In the genomic region with DNA sequence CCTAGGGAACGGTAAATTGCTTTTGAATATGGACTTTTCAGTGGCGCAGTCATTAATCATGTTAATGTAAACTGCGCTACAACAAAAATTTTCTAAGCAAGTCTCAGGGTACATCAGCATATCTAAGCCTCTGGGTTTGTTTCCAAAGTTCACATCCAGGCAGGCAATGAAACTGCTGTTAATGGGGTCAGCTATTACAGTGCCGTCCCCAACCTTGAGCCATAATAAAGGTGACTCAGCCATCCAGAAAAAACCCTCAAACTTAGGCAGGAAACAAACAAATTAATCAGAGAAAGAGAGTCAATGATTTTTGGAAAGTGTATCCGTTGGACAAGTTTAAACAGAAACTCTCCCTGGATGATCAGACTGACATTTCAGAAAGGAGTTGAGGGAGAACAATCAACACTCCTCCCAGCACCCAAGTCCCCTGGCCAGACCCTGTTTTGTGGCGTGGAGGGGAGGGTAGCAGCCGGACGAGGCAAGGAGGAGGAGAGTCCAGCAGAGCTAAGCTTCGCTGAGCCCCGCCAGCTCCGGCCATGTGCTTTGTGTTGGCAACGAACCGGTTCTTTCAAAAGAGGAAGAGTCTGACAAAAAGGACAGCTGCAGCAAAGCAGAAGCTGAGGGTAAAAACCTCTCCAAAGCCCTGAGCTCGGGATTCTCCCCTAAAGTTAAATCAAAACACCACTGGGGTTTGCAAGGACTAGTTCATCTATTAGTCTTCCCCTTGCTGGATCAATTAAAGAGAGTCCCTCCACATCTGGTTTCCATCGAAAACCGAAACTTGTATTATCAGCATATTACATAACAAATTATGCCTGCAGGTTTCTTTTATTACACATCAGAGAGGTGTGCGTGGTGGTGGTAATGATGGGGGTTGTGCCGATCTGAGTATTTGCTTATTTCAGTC, we compare ENCODE assay signal across 1 cellular context.
A peak's percentile ranks its signal among the peaks of the same experiment; 100 is the strongest.
TF ChIP-seq lines count a peak whose summit lies in the region.

No MANE protein-coding gene starts in this region.

TF ChIP-seq in HepG2, 621 proteins besides CTCF, POLR2A, EP300 and RAD21 (continued from another document and continues in another):
- TF ChIP-seq, protein P1, sequence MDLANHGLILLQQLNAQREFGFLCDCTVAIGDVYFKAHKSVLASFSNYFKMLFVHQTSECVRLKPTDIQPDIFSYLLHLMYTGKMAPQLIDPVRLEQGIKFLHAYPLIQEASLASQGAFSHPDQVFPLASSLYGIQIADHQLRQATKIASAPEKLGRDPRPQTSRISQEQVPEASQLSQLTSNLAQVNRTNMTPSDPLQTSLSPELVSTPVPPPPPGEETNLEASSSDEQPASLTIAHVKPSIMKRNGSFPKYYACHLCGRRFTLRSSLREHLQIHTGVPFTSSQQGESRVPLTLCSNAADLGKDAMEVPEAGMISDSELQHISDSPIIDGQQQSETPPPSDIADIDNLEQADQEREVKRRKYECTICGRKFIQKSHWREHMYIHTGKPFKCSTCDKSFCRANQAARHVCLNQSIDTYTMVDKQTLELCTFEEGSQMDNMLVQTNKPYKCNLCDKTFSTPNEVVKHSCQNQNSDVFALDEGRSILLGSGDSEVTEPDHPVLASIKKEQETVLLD (CRISPR knock-in tag; IDR thresholded peaks at IDR 0.05; ENCODE audit: low read depth) = no peak
- no peak for TF ChIP-seq SNAPC4 (CRISPR knock-in tag; IDR thresholded peaks at IDR 0.05)
- TF ChIP-seq ZNF234 (CRISPR knock-in tag; conservative IDR thresholded peaks at IDR 0.05) = no peak
- TF ChIP-seq FOXO1 (CRISPR knock-in tag; IDR thresholded peaks at IDR 0.05) = 0 out of 2 replicates have a peak, but pooled peaks have one; percentile 12
- 0 out of 2 replicates have a peak, but pooled peaks have one; percentile 44 for TF ChIP-seq SIN3A (IDR thresholded peaks at IDR 0.05; ENCODE audit: borderline replicate concordance, low read depth, low read length)
- no peak for TF ChIP-seq KLF9 (CRISPR knock-in tag; IDR thresholded peaks at IDR 0.05; ENCODE audit: low read depth)
- no peak for TF ChIP-seq THYN1 (CRISPR knock-in tag; IDR thresholded peaks at IDR 0.05; ENCODE audit: borderline replicate concordance, low read depth)
- no peak for TF ChIP-seq ZNF3 (CRISPR knock-in tag; IDR thresholded peaks at IDR 0.05)
- no peak for TF ChIP-seq ZFP37 (CRISPR knock-in tag; IDR thresholded peaks at IDR 0.05; ENCODE audit: borderline replicate concordance)
- no peak for TF ChIP-seq ZNF180 (CRISPR knock-in tag; IDR thresholded peaks at IDR 0.05; ENCODE audit: borderline replicate concordance, low read depth)
- no peak for TF ChIP-seq NPAS2 (CRISPR knock-in tag; IDR thresholded peaks at IDR 0.05; ENCODE audit: borderline replicate concordance)
- 0 out of 2 replicates have a peak, but pooled peaks have one; percentile 32 for TF ChIP-seq BCL3 (CRISPR knock-in tag; IDR thresholded peaks at IDR 0.05)
- TF ChIP-seq SALL1 (CRISPR knock-in tag; IDR thresholded peaks at IDR 0.05) = no peak; the same call in 1 of the 2 replicates
- TF ChIP-seq RCOR2 (CRISPR knock-in tag; IDR thresholded peaks at IDR 0.05) = no peak
- TF ChIP-seq, protein P2, sequence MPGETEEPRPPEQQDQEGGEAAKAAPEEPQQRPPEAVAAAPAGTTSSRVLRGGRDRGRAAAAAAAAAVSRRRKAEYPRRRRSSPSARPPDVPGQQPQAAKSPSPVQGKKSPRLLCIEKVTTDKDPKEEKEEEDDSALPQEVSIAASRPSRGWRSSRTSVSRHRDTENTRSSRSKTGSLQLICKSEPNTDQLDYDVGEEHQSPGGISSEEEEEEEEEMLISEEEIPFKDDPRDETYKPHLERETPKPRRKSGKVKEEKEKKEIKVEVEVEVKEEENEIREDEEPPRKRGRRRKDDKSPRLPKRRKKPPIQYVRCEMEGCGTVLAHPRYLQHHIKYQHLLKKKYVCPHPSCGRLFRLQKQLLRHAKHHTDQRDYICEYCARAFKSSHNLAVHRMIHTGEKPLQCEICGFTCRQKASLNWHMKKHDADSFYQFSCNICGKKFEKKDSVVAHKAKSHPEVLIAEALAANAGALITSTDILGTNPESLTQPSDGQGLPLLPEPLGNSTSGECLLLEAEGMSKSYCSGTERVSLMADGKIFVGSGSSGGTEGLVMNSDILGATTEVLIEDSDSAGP (CRISPR knock-in tag; IDR thresholded peaks at IDR 0.05; ENCODE audit: borderline replicate concordance) = no peak
- no peak for TF ChIP-seq ZNF512B (CRISPR knock-in tag; IDR thresholded peaks at IDR 0.05; ENCODE audit: borderline replicate concordance)
- peak; percentile 31; the same call in 1 of the 2 replicates for TF ChIP-seq MYC (CRISPR knock-in tag; IDR thresholded peaks at IDR 0.05; ENCODE audit: borderline replicate concordance)
- no peak for TF ChIP-seq SOX13 (IDR thresholded peaks at IDR 0.05)
- 0 out of 4 replicates have a peak, but pooled peaks of 1 of the 2 experiments have one; percentile 7 for TF ChIP-seq SOX13 (CRISPR knock-in tag; conservative IDR thresholded peaks at IDR 0.05 in 1 of 2, IDR thresholded peaks at IDR 0.05 in 1 of 2)
- TF ChIP-seq SIN3B (IDR thresholded peaks at IDR 0.05; ENCODE audit: low read length) = no peak
- no peak for TF ChIP-seq ZNF30 (CRISPR knock-in tag; IDR thresholded peaks at IDR 0.05)
- TF ChIP-seq, protein P3, sequence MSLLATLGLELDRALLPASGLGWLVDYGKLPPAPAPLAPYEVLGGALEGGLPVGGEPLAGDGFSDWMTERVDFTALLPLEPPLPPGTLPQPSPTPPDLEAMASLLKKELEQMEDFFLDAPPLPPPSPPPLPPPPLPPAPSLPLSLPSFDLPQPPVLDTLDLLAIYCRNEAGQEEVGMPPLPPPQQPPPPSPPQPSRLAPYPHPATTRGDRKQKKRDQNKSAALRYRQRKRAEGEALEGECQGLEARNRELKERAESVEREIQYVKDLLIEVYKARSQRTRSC (CRISPR knock-in tag; IDR thresholded peaks at IDR 0.05; ENCODE audit: low read depth) = no peak
- TF ChIP-seq, protein P4, sequence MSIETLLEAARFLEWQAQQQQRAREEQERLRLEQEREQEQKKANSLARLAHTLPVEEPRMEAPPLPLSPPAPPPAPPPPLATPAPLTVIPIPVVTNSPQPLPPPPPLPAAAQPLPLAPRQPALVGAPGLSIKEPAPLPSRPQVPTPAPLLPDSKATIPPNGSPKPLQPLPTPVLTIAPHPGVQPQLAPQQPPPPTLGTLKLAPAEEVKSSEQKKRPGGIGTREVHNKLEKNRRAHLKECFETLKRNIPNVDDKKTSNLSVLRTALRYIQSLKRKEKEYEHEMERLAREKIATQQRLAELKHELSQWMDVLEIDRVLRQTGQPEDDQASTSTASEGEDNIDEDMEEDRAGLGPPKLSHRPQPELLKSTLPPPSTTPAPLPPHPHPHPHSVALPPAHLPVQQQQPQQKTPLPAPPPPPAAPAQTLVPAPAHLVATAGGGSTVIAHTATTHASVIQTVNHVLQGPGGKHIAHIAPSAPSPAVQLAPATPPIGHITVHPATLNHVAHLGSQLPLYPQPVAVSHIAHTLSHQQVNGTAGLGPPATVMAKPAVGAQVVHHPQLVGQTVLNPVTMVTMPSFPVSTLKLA (IDR thresholded peaks at IDR 0.05) = no peak
- no peak for TF ChIP-seq CHCHD3 (CRISPR knock-in tag; IDR thresholded peaks at IDR 0.05)
- TF ChIP-seq XBP1 (CRISPR knock-in tag; IDR thresholded peaks at IDR 0.05) = no peak
- TF ChIP-seq HNRNPK (IDR thresholded peaks at IDR 0.05; ENCODE audit: low read depth, low read length, poor library complexity, severe bottlenecking) = no peak
- TF ChIP-seq PRMT3 (CRISPR knock-in tag; IDR thresholded peaks at IDR 0.05; ENCODE audit: borderline replicate concordance, low read depth) = no peak
- no peak for TF ChIP-seq HOXA9 (CRISPR knock-in tag; IDR thresholded peaks at IDR 0.05; ENCODE audit: borderline replicate concordance)
- no peak for TF ChIP-seq ZNF17 (CRISPR knock-in tag; IDR thresholded peaks at IDR 0.05)
- TF ChIP-seq USF2 (IDR thresholded peaks at IDR 0.05; ENCODE audit: low read depth, low read length) = no peak
- no peak for TF ChIP-seq USF2 (CRISPR knock-in tag; IDR thresholded peaks at IDR 0.05; ENCODE audit: borderline replicate concordance)
- TF ChIP-seq SP2 (CRISPR knock-in tag; IDR thresholded peaks at IDR 0.05) = no peak
- TF ChIP-seq, protein P5, sequence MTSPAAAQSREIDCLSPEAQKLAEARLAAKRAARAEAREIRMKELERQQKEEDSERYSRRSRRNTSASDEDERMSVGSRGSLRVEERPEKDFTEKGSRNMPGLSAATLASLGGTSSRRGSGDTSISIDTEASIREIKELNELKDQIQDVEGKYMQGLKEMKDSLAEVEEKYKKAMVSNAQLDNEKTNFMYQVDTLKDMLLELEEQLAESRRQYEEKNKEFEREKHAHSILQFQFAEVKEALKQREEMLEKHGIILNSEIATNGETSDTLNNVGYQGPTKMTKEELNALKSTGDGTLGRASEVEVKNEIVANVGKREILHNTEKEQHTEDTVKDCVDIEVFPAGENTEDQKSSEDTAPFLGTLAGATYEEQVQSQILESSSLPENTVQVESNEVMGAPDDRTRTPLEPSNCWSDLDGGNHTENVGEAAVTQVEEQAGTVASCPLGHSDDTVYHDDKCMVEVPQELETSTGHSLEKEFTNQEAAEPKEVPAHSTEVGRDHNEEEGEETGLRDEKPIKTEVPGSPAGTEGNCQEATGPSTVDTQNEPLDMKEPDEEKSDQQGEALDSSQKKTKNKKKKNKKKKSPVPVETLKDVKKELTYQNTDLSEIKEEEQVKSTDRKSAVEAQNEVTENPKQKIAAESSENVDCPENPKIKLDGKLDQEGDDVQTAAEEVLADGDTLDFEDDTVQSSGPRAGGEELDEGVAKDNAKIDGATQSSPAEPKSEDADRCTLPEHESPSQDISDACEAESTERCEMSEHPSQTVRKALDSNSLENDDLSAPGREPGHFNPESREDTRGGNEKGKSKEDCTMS (CRISPR knock-in tag; conservative IDR thresholded peaks at IDR 0.05) = no peak
- TF ChIP-seq GATAD1 (CRISPR knock-in tag; IDR thresholded peaks at IDR 0.05) = no peak
- peak; percentile 26 for TF ChIP-seq SAP130 (CRISPR knock-in tag; IDR thresholded peaks at IDR 0.05; ENCODE audit: low read depth)
